Comparison of ENCODE assay signal across 1 cellular context in genomic region chr9:132670359-132670815, GRCh38.
TF ChIP-seq lines count a peak whose summit lies in the region.

TSS of gene GTF3C4 (plus strand) at chr9:132670464. CDS start at chr9:132670599, 135 bp downstream.

TF ChIP-seq in HepG2, 621 proteins besides CTCF, POLR2A, EP300 and RAD21 (continued from another document and continues in another):
- TF ChIP-seq ZNF280D (CRISPR knock-in tag; IDR thresholded peaks at IDR 0.05) (no peak), ARID2 (CRISPR knock-in tag; IDR thresholded peaks at IDR 0.05; ENCODE audit: borderline replicate concordance) (no peak), ZNF580 (CRISPR knock-in tag; IDR thresholded peaks at IDR 0.05; ENCODE audit: borderline replicate concordance, low read depth) (no peak), RFX5 (IDR thresholded peaks at IDR 0.05; ENCODE audit: low read depth, low read length) (no peak), ZNF782 (CRISPR knock-in tag; IDR thresholded peaks at IDR 0.05; ENCODE audit: borderline replicate concordance) (no peak), ATF7-NPFF (CRISPR knock-in tag; IDR thresholded peaks at IDR 0.05; ENCODE audit: low read depth) (no peak), FOXP1 (IDR thresholded peaks at IDR 0.05) (no peak), FOXP1 (CRISPR knock-in tag; IDR thresholded peaks at IDR 0.05) (no peak), TCF12 (IDR thresholded peaks at IDR 0.05) (no peak), TCF12 (CRISPR knock-in tag; IDR thresholded peaks at IDR 0.05) (no peak), ZSCAN29 (CRISPR knock-in tag; conservative IDR thresholded peaks at IDR 0.05) (no peak), THYN1 (CRISPR knock-in tag; IDR thresholded peaks at IDR 0.05; ENCODE audit: borderline replicate concordance, low read depth) (no peak), KDM3A (CRISPR knock-in tag; IDR thresholded peaks at IDR 0.05; ENCODE audit: low read depth) (no peak), PHF5A (CRISPR knock-in tag; IDR thresholded peaks at IDR 0.05; ENCODE audit: low read depth, unreplicated experiment) (no peak), ZNF556 (CRISPR knock-in tag; IDR thresholded peaks at IDR 0.05; ENCODE audit: borderline replicate concordance) (no peak), HCFC1 (IDR thresholded peaks at IDR 0.05; ENCODE audit: low read depth, low read length) (peak; percentile 48; the same call in 1 of the 2 replicates), HNRNPK (IDR thresholded peaks at IDR 0.05; ENCODE audit: low read depth, low read length, poor library complexity, severe bottlenecking) (peak; percentile 27), FOSL1 (CRISPR knock-in tag; IDR thresholded peaks at IDR 0.05; ENCODE audit: borderline replicate concordance) (no peak), ZNF639 (CRISPR knock-in tag; conservative IDR thresholded peaks at IDR 0.05) (no peak), POGZ (CRISPR knock-in tag; IDR thresholded peaks at IDR 0.05) (no peak), ZNF253 (CRISPR knock-in tag; IDR thresholded peaks at IDR 0.05; ENCODE audit: borderline replicate concordance) (no peak), HOMEZ (CRISPR knock-in tag; IDR thresholded peaks at IDR 0.05; ENCODE audit: low read depth) (no peak), RBM22 (optimal IDR thresholded peaks at IDR 0.05; ENCODE audit: low read length) (peak; percentile 44), ZNF770 (CRISPR knock-in tag; IDR thresholded peaks at IDR 0.05) (no peak), IKZF1 (IDR thresholded peaks at IDR 0.05) (no peak), MXI1 (IDR thresholded peaks at IDR 0.05; ENCODE audit: borderline replicate concordance, low read depth, low read length) (peak; percentile 77; the same call in 2 of the 3 replicates), ZNF335 (CRISPR knock-in tag; IDR thresholded peaks at IDR 0.05) (peak; percentile 99), IRX3 (CRISPR knock-in tag; IDR thresholded peaks at IDR 0.05; ENCODE audit: borderline replicate concordance, low read depth) (no peak), ZBTB7B (CRISPR knock-in tag; IDR thresholded peaks at IDR 0.05) (peak; percentile 10; the same call in 1 of the 2 replicates), STAT5B (CRISPR knock-in tag; IDR thresholded peaks at IDR 0.05) (no peak), RERE (CRISPR knock-in tag; IDR thresholded peaks at IDR 0.05; ENCODE audit: low read depth) (no peak), BORCS8-MEF2B (CRISPR knock-in tag; IDR thresholded peaks at IDR 0.05) (no peak), TBL1XR1 (IDR thresholded peaks at IDR 0.05; ENCODE audit: borderline replicate concordance, low read length, partially characterized antibody) (peak; percentile 17), HDAC1 (CRISPR knock-in tag; IDR thresholded peaks at IDR 0.05) (no peak; the same call in 1 of the 2 replicates), ZNF550 (CRISPR knock-in tag; IDR thresholded peaks at IDR 0.05; ENCODE audit: borderline replicate concordance) (no peak), FOXC1 (CRISPR knock-in tag; IDR thresholded peaks at IDR 0.05; ENCODE audit: borderline replicate concordance) (no peak), KLF13 (CRISPR knock-in tag; IDR thresholded peaks at IDR 0.05) (no peak), BRCA1 (CRISPR knock-in tag; IDR thresholded peaks at IDR 0.05) (no peak), GPBP1L1 (CRISPR knock-in tag; IDR thresholded peaks at IDR 0.05) (no peak), SRF (IDR thresholded peaks at IDR 0.05; ENCODE audit: low read depth, low read length) (no peak), SKIL (CRISPR knock-in tag; IDR thresholded peaks at IDR 0.05; ENCODE audit: borderline replicate concordance) (no peak), FOSL2 (CRISPR knock-in tag; IDR thresholded peaks at IDR 0.05) (no peak), CHCHD3 (CRISPR knock-in tag; IDR thresholded peaks at IDR 0.05) (no peak; the same call in 1 of the 2 replicates), ZNF557 (CRISPR knock-in tag; IDR thresholded peaks at IDR 0.05) (no peak), ZNF691 (CRISPR knock-in tag; IDR thresholded peaks at IDR 0.05; ENCODE audit: borderline replicate concordance, low read depth) (no peak), ZNF629 (CRISPR knock-in tag; conservative IDR thresholded peaks at IDR 0.05) (no peak)
